In the genomic region with DNA sequence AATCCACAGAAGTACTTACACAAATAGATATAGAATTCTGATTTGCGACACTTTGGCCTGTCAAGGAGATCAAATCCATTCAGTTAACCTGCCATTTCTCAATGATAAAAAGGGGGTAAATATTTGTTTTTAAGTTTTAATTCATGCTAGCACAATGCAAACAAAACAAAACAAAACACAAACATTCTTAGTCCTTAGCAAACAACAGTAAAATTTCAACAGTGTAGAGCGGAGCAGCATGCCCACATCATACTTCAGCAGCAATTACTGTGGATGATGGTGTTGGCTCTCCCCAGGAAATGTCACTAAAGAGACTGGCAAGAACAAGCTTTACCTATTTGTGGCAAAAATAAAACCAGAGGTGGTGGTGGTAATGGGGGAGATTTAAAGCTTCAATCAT, we compare ENCODE assay signal across 22 cellular contexts.
"Had no signal": no experiment of that assay in that cellular context is flagged by ENCODE, and none has a peak within 500 bp of the region (broad histone marks: within the 10 kb centered on the region; RNA-seq: fewer than 3 reads in every experiment).

No MANE protein-coding gene starts in this region.

- H3K9me3 ChIP-seq: breast epithelium, gastroesophageal sphincter, tibial artery, upper lobe of right lung had no signal

- H3K27me3 Mint-ChIP-seq: activated CD8-positive, alpha-beta T cell treated with anti-CD3 and anti-CD28 coated beads for 36 hours; activated naive CD4-positive, alpha-beta T cell treated with anti-CD3 and anti-CD28 coated beads, Interleukin-2, amount 50 U/mL, for 24 hours; activated naive CD8-positive, alpha-beta T cell treated with anti-CD3 and anti-CD28 coated beads, Interleukin-2, amount 50 U/mL, for 24 hours; naive thymus-derived CD8-positive, alpha-beta T cell had no signal

- H3K27me3 ChIP-seq: breast epithelium, gastroesophageal sphincter, spleen, suprapubic skin, tibial artery, upper lobe of right lung had no signal

- H3K27ac ChIP-seq: breast epithelium, gastroesophageal sphincter, spleen, suprapubic skin, tibial artery, upper lobe of right lung had no signal

- H3K27ac Mint-ChIP-seq: activated CD8-positive, alpha-beta T cell treated with anti-CD3 and anti-CD28 coated beads for 36 hours; activated naive CD4-positive, alpha-beta T cell treated with anti-CD3 and anti-CD28 coated beads, Interleukin-2, amount 50 U/mL, for 24 hours; activated naive CD8-positive, alpha-beta T cell treated with anti-CD3 and anti-CD28 coated beads, Interleukin-2, amount 50 U/mL, for 24 hours; activated T-helper 2 cell treated with anti-CD3 and anti-CD28 coated beads, Interferon-gamma antibody, Interleukin-2, Interleukin-4, amounts not matched to agents 10 μg/mL and 5 μg/mL and 100 μg/mL, durations not matched to agents 14 hours and 24 hours and 36 hours; mesothelial cell of epicardium; naive thymus-derived CD8-positive, alpha-beta T cell; WTC11 had no signal

- H3K36me3 Mint-ChIP-seq: activated naive CD4-positive, alpha-beta T cell treated with anti-CD3 and anti-CD28 coated beads, Interleukin-2, amount 50 U/mL, for 24 hours; mesothelial cell of epicardium; naive thymus-derived CD8-positive, alpha-beta T cell had no signal

- ATAC-seq: activated CD8-positive, alpha-beta T cell treated with anti-CD3 and anti-CD28 coated beads for 36 hours; activated naive CD8-positive, alpha-beta T cell treated with anti-CD3 and anti-CD28 coated beads, Interleukin-2, amount 50 U/mL, for 24 hours; gastroesophageal sphincter; left cardiac atrium; naive thymus-derived CD8-positive, alpha-beta T cell; right cardiac atrium; upper lobe of right lung; WTC11 had no signal

- H3K4me1 ChIP-seq: breast epithelium, gastroesophageal sphincter, spleen, suprapubic skin, tibial artery, upper lobe of right lung had no signal

- H3K4me1 Mint-ChIP-seq: activated naive CD4-positive, alpha-beta T cell treated with anti-CD3 and anti-CD28 coated beads, Interleukin-2, amount 50 U/mL, for 24 hours; activated naive CD8-positive, alpha-beta T cell treated with anti-CD3 and anti-CD28 coated beads, Interleukin-2, amount 50 U/mL, for 24 hours; mesothelial cell of epicardium; naive thymus-derived CD8-positive, alpha-beta T cell; WTC11 had no signal

- H3K4me3 Mint-ChIP-seq: activated CD8-positive, alpha-beta T cell treated with anti-CD3 and anti-CD28 coated beads for 36 hours; activated naive CD4-positive, alpha-beta T cell treated with anti-CD3 and anti-CD28 coated beads, Interleukin-2, amount 50 U/mL, for 24 hours; activated naive CD8-positive, alpha-beta T cell treated with anti-CD3 and anti-CD28 coated beads, Interleukin-2, amount 50 U/mL, for 24 hours; mesothelial cell of epicardium; naive thymus-derived CD8-positive, alpha-beta T cell; WTC11 had no signal

- H3K36me3 ChIP-seq: breast epithelium, gastroesophageal sphincter, spleen, suprapubic skin, tibial artery, upper lobe of right lung had no signal

- DNase-seq: activated CD4-positive, alpha-beta T cell treated with anti-CD3 and anti-CD28 coated beads, Interleukin-2, amount 50 U/mL, for 1 hour; activated CD8-positive, alpha-beta T cell treated with anti-CD3 and anti-CD28 coated beads for 36 hours; activated naive CD8-positive, alpha-beta T cell treated with anti-CD3 and anti-CD28 coated beads, Interleukin-2, amount 50 U/mL, for 24 hours; activated T-cell treated with anti-CD3 and anti-CD28 coated beads, Interleukin-2, amount 50 U/mL, for 48 hours; central memory CD4-positive, alpha-beta T cell; head of caudate nucleus; hippocampal formation; left cardiac atrium; naive thymus-derived CD8-positive, alpha-beta T cell; posterior cingulate gyrus; right cardiac atrium; spleen; stimulated activated naive CD4-positive, alpha-beta T cell; tibial artery; upper lobe of right lung had no signal

- H3K4me3 ChIP-seq: breast epithelium, gastroesophageal sphincter, spleen, suprapubic skin, tibial artery, upper lobe of right lung had no signal
